Comparison of ENCODE assay signal across 32 cellular contexts in genomic region chr11:36153581-36153980, GRCh38.
DNase-seq lines count a peak whose midpoint lies in the region; ATAC-seq, FAIRE-seq and TF ChIP-seq lines count a peak whose summit lies in the region.
"Had no signal": no experiment of that assay in that cellular context is flagged by ENCODE, and none has a peak within 500 bp of the region (broad histone marks: within the 10 kb centered on the region; RNA-seq: fewer than 3 reads in every experiment).

No MANE protein-coding gene starts in this region.

- TF ChIP-seq EP300 in SK-N-SH (IDR thresholded peaks at IDR 0.05; ENCODE audit: borderline replicate concordance in 1 of 2, low read depth in 1 of 2, low read length in 1 of 2), result no peak

- H3K4me3 Mint-ChIP-seq in endodermal cell, result no peak overlapping the region
- no peak overlapping the region for H3K4me3 Mint-ChIP-seq in mesothelial cell of epicardium
- H3K4me3 Mint-ChIP-seq: activated CD8-positive, alpha-beta T cell treated with anti-CD3 and anti-CD28 coated beads, Interleukin-2, amount 10 ng/mL, durations not matched to agents 7 days and 5 days; CD4-positive, alpha-beta memory T cell; T-helper 17 cell had no signal

- no peak overlapping the region for H3K4me2 ChIP-seq in SK-N-SH

- H3K9me3 Mint-ChIP-seq in endodermal cell (no peaks in the 10 kb centered on the region), mesothelial cell of epicardium (no peaks in the 10 kb centered on the region)
- H3K9me3 Mint-ChIP-seq: CD4-positive, alpha-beta memory T cell had no signal

- H3K4me1 Mint-ChIP-seq in endodermal cell (peaks cover 27% of the 10 kb centered on the region), mesothelial cell of epicardium (peaks cover 76% of the 10 kb centered on the region)
- H3K4me1 Mint-ChIP-seq: CD4-positive, alpha-beta memory T cell; T-helper 17 cell had no signal

- H3K36me3 ChIP-seq in SK-N-SH (replicated peaks in 1 of 2; ENCODE audit: control insufficient read depth in 1 of 2, insufficient read depth in 2 of 2, low read length in 1 of 2) (peaks cover 0 to 2% of the 10 kb centered on the region in 2 experiments), endodermal cell (ENCODE audit: control insufficient read depth, insufficient read depth, low read length) (no peaks in the 10 kb centered on the region)
- H3K36me3 ChIP-seq: sigmoid colon had no signal

- no peaks in the 10 kb centered on the region for H3K79me2 ChIP-seq in SK-N-SH (ENCODE audit: insufficient read depth)

- no peaks in the 10 kb centered on the region for H3K9me3 ChIP-seq in SK-N-SH
- no peaks in the 10 kb centered on the region for H3K9me3 ChIP-seq in endodermal cell (ENCODE audit: control insufficient read depth, low read length)
- H3K9me3 ChIP-seq: mucosa of descending colon, sigmoid colon had no signal

- H3K27me3 Mint-ChIP-seq in endodermal cell (ENCODE audit: insufficient read depth) (no peaks in the 10 kb centered on the region), mesothelial cell of epicardium (ENCODE audit: low read depth) (no peaks in the 10 kb centered on the region)

- no peak for TF ChIP-seq RAD21 in SK-N-SH (IDR thresholded peaks at IDR 0.05; ENCODE audit: low read length)

- CTCF ChIA-PET in SK-N-SH (lab: Yijun Ruan, JAX), result interaction anchor here (1.7 to 3.2 kb wide), 3 partner anchors 105 to 332 kb away, joined by 7 to 18 read pairs (median 12); no protein-coding TSS in a partner anchor

- DNase-seq in SK-N-SH (no peak), endodermal cell (no peak), mesothelial cell of epicardium (ENCODE audit: low spot score in 2 of 2, unreplicated experiment in 2 of 2) (no peak), islet precursor cell (no peak), COLO829 (ENCODE audit: low spot score) (no peak), RCC 7860 (ENCODE audit: low spot score) (no peak)
- DNase-seq in stimulated activated CD4-positive, alpha-beta T cell treated with anti-CD3 and anti-CD28 coated beads, Interleukin-1b, Interleukin-23, amount 100 ng/mL, for 48 hours, result no peak
- DNase-seq: activated CD8-positive, alpha-beta T cell treated with anti-CD3 and anti-CD28 coated beads, Interleukin-2, amount 10 ng/mL, durations not matched to agents 7 days and 5 days; activated T-cell treated with anti-CD3 and anti-CD28 coated beads for 4 hours; anterior cingulate cortex; CD4-positive, alpha-beta memory T cell; central memory CD4-positive, alpha-beta T cell; dermis blood vessel endothelial cell; DMS153; mucosa of descending colon; NCI-H1436 treated with DMSO at 0.1 percent for 48 hours; NCI-H2107; NCI-H446; NCI-H82; sigmoid colon; stimulated activated CD4-positive, alpha-beta T cell treated with anti-CD3 and anti-CD28 coated beads, Interleukin-15, amount 100 ng/mL, for 24 hours; stimulated activated naive CD4-positive, alpha-beta T cell; T-helper 17 cell had no signal

- H3K36me3 Mint-ChIP-seq in endodermal cell (ENCODE audit: low read depth) (peaks cover 22% of the 10 kb centered on the region), mesothelial cell of epicardium (no peaks in the 10 kb centered on the region)
- H3K36me3 Mint-ChIP-seq: activated naive CD4-positive, alpha-beta T cell treated with anti-CD3 and anti-CD28 coated beads, Interleukin-2, amount 50 U/mL, for 72 hours; CD4-positive, alpha-beta memory T cell had no signal

- no peaks in the 10 kb centered on the region for H4K20me1 ChIP-seq in SK-N-SH (ENCODE audit: insufficient read depth)

- H3K27ac ChIP-seq in SK-N-SH (ENCODE audit: low read depth in 2 of 2, low read length in 1 of 2), result no peak overlapping the region
- peak overlapping the region; percentile 56 for H3K27ac ChIP-seq in endodermal cell (ENCODE audit: low read depth, low read length)
- H3K27ac ChIP-seq: 22Rv1, sigmoid colon, SK-N-MC had no signal

- H3K4me3 ChIP-seq in SK-N-SH (ENCODE audit: low read depth in 2 of 2, low read length in 1 of 2), result no peak overlapping the region
- H3K4me3 ChIP-seq in endodermal cell (ENCODE audit: low read length), result no peak overlapping the region
- H3K4me3 ChIP-seq: mucosa of descending colon, sigmoid colon, SK-N-MC had no signal

- POLR2A ChIA-PET in SK-N-SH (lab: Yijun Ruan, JAX), result no interaction called here

- no peak overlapping the region for H2AFZ ChIP-seq in SK-N-SH (ENCODE audit: low read depth)

- H3F3A ChIP-seq in SK-N-SH (replicated peaks; ENCODE audit: insufficient read depth), result peaks cover 15% of the 10 kb centered on the region

- H3K27me3 ChIP-seq in SK-N-SH (ENCODE audit: insufficient read depth) (no peaks in the 10 kb centered on the region), endodermal cell (ENCODE audit: control insufficient read depth, insufficient read depth, low read length, poor library complexity, severe bottlenecking) (no peaks in the 10 kb centered on the region)
- H3K27me3 ChIP-seq: sigmoid colon had no signal

- peak overlapping the region; percentile 62 for H3K27ac Mint-ChIP-seq in endodermal cell
- H3K27ac Mint-ChIP-seq in mesothelial cell of epicardium, result peak overlapping the region; percentile 87
- H3K27ac Mint-ChIP-seq: activated CD8-positive, alpha-beta T cell treated with anti-CD3 and anti-CD28 coated beads, Interleukin-2, amount 10 ng/mL, durations not matched to agents 7 days and 5 days; activated naive CD4-positive, alpha-beta T cell treated with anti-CD3 and anti-CD28 coated beads, Interleukin-2, amount 50 U/mL, for 72 hours; CD4-positive, alpha-beta memory T cell; T-helper 17 cell had no signal

- H3K4me1 ChIP-seq in SK-N-SH (ENCODE audit: control insufficient read depth in 1 of 2, insufficient read depth in 2 of 2, low read depth in 1 of 2, low read length in 1 of 2) (peaks cover 29 to 38% of the 10 kb centered on the region in 2 experiments), endodermal cell (ENCODE audit: control insufficient read depth, insufficient read depth, low read length) (peaks cover 7% of the 10 kb centered on the region)

- no peak for ATAC-seq in SK-N-SH treated with all-trans-retinoic acid at 6 μM for 48 hours
- ATAC-seq: activated CD8-positive, alpha-beta T cell treated with anti-CD3 and anti-CD28 coated beads, Interleukin-2, amount 10 ng/mL, durations not matched to agents 7 days and 5 days; activated naive CD4-positive, alpha-beta T cell treated with anti-CD3 and anti-CD28 coated beads, Interleukin-2, amount 50 U/mL, for 72 hours; mucosa of descending colon; T-helper 17 cell had no signal

- FAIRE-seq in RCC 7860 (lab: Jason Lieb, UNC), result no peak
- FAIRE-seq: endometrium, G401.6, HTR-8/SVneo, islet of Langerhans, urothelium cell line had no signal

- TF ChIP-seq CTCF in SK-N-SH (IDR thresholded peaks at IDR 0.05) (peak; percentile 15; the same call in 1 of the 2 replicates), endodermal cell (conservative IDR thresholded peaks at IDR 0.05) (peak; percentile 45), mesothelial cell of epicardium (IDR thresholded peaks at IDR 0.05; ENCODE audit: unreplicated experiment) (peak; percentile 47)

- no peaks in the 10 kb centered on the region for H3K9me2 ChIP-seq in SK-N-SH

- H3K9ac ChIP-seq in SK-N-SH (no peak overlapping the region), endodermal cell (ENCODE audit: extremely low read depth, low read length, poor library complexity, severe bottlenecking) (no peak overlapping the region)

- WGBS in SK-N-SH (ENCODE audit: low lambda C conversion rate), result 98% methylated on average over 2 of the region's 2 CpGs
- 100% methylated on average over 1 to 2 of the region's 2 CpGs for WGBS in endodermal cell (ENCODE audit: insufficient coverage in 1 of 2, insufficient read length in 1 of 2), 2 experiments

TF ChIP-seq in SK-N-SH, 30 proteins besides CTCF, POLR2A, EP300 and RAD21 (continues in another document):
- TF ChIP-seq MXI1 (IDR thresholded peaks at IDR 0.05; ENCODE audit: low read depth, low read length) (no peak), EZH2phosphoT487 (IDR thresholded peaks at IDR 0.05; ENCODE audit: borderline replicate concordance, low read depth) (no peak), YY1 (IDR thresholded peaks at IDR 0.05; ENCODE audit: low read depth) (no peak), RXRA (IDR thresholded peaks at IDR 0.05; ENCODE audit: borderline replicate concordance, low read depth) (no peak)
- TF ChIP-seq, protein P1, sequence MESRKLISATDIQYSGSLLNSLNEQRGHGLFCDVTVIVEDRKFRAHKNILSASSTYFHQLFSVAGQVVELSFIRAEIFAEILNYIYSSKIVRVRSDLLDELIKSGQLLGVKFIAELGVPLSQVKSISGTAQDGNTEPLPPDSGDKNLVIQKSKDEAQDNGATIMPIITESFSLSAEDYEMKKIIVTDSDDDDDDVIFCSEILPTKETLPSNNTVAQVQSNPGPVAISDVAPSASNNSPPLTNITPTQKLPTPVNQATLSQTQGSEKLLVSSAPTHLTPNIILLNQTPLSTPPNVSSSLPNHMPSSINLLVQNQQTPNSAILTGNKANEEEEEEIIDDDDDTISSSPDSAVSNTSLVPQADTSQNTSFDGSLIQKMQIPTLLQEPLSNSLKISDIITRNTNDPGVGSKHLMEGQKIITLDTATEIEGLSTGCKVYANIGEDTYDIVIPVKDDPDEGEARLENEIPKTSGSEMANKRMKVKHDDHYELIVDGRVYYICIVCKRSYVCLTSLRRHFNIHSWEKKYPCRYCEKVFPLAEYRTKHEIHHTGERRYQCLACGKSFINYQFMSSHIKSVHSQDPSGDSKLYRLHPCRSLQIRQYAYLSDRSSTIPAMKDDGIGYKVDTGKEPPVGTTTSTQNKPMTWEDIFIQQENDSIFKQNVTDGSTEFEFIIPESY (IDR thresholded peaks at IDR 0.05; ENCODE audit: borderline replicate concordance, low read depth), result no peak

TF ChIP-seq in SK-N-SH treated with all-trans-retinoic acid at 6 μM for 48 hours, 23 proteins besides CTCF, POLR2A, EP300 and RAD21 (continues in another document):
- no peak for TF ChIP-seq TCF4 (CRISPR knock-in tag; IDR thresholded peaks at IDR 0.05; ENCODE audit: borderline replicate concordance)
- TF ChIP-seq, protein P2, sequence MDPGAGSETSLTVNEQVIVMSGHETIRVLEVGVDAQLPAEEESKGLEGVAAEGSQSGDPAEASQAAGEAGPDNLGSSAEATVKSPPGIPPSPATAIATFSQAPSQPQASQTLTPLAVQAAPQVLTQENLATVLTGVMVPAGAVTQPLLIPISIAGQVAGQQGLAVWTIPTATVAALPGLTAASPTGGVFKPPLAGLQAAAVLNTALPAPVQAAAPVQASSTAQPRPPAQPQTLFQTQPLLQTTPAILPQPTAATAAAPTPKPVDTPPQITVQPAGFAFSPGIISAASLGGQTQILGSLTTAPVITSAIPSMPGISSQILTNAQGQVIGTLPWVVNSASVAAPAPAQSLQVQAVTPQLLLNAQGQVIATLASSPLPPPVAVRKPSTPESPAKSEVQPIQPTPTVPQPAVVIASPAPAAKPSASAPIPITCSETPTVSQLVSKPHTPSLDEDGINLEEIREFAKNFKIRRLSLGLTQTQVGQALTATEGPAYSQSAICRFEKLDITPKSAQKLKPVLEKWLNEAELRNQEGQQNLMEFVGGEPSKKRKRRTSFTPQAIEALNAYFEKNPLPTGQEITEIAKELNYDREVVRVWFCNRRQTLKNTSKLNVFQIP (CRISPR knock-in tag; IDR thresholded peaks at IDR 0.05; ENCODE audit: borderline replicate concordance, low read depth), result no peak
